21 cellular contexts compared by ENCODE assay signal in genomic region chr9:18778846-18779245, GRCh38.
DNase-seq lines count a peak whose midpoint lies in the region; ATAC-seq, FAIRE-seq and TF ChIP-seq lines count a peak whose summit lies in the region.
"Had no signal": no experiment of that assay in that cellular context is flagged by ENCODE, and none has a peak within 500 bp of the region (broad histone marks: within the 10 kb centered on the region; RNA-seq: fewer than 3 reads in every experiment).

No MANE protein-coding gene starts in this region.

- peak; percentile 10 for DNase-seq in NCI-H2227 (lab: John Stamatoyannopoulos, UW; ENCODE audit: unreplicated experiment)
- DNase-seq in cardiac fibroblast (ENCODE audit: low read depth in 2 of 2): peak; percentile 22 to 23
- DNase-seq in renal cortical epithelial cell (ENCODE audit: low read depth): peak; percentile 37
- DNase-seq in PC-3: no peak
- no peak for DNase-seq in esophagus squamous epithelium (lab: John Stamatoyannopoulos, UW)
- DNase-seq: CD4-positive, CD25-positive, alpha-beta regulatory T cell; DMS53; GM23248; H9; KBM-7; MV-4-11; NCI-H2029; NCI-H345; NCI-H510A treated with DMSO at 0.1 percent for 48 hours had no signal

- intact Hi-C loops in PC-3 (cut with micrococcal nuclease) (no loop called here), esophagus squamous epithelium (cut with DNase I) (no loop called here)

- CTCF ChIA-PET in PC-3 (lab: Charles Lee): no interaction called here

- TF ChIP-seq CTCF in cardiac fibroblast (IDR thresholded peaks at IDR 0.05; ENCODE audit: low read depth, low read length) (no peak), PC-3 (conservative IDR thresholded peaks at IDR 0.05; ENCODE audit: low read depth, low read length) (no peak), esophagus squamous epithelium (IDR thresholded peaks at IDR 0.05) (no peak)

- H3K4me3 ChIP-seq in cardiac fibroblast (replicated peaks in 1 of 2; ENCODE audit: low read depth in 2 of 2, low read length in 2 of 2) (no peak overlapping the region), PC-3 (ENCODE audit: low read length) (no peak overlapping the region), esophagus squamous epithelium (no peak overlapping the region)
- H3K4me3 ChIP-seq: BLaER1, GM23248 had no signal

- no peaks in the 10 kb centered on the region for H3F3A ChIP-seq in PC-3 (ENCODE audit: low read length, unreplicated experiment)

- H3K9me2 ChIP-seq in PC-3 (replicated peaks; ENCODE audit: low read length): no peaks in the 10 kb centered on the region

- H3K9ac ChIP-seq in PC-3 (ENCODE audit: low read length): no peak overlapping the region
- H3K9ac ChIP-seq: BLaER1, GM23248 had no signal

- no TSS peak for BruUV-seq in PC-3 (replicated peaks; lab: Mats Ljungman, UMichigan)

- H3K9me3 ChIP-seq in PC-3 (ENCODE audit: low read length): no peaks in the 10 kb centered on the region
- H3K9me3 ChIP-seq in esophagus squamous epithelium: no peaks in the 10 kb centered on the region

- 71 to 73% methylated on average over 2 of the region's 2 CpGs for WGBS in esophagus squamous epithelium, 2 donors

- H3K27ac ChIP-seq in PC-3 (ENCODE audit: low read length): no peak overlapping the region
- no peak overlapping the region for H3K27ac ChIP-seq in esophagus squamous epithelium
- H3K27ac ChIP-seq: BLaER1, GM23248 had no signal

- H3K4me1 ChIP-seq in PC-3 (ENCODE audit: insufficient read depth, low read length): no peaks in the 10 kb centered on the region
- no peaks in the 10 kb centered on the region for H3K4me1 ChIP-seq in esophagus squamous epithelium
- H3K4me1 ChIP-seq: BLaER1 had no signal

- POLR2A ChIA-PET in PC-3 (lab: Charles Lee; ENCODE audit: unreplicated experiment): no interaction called here

- no peak overlapping the region for H3K4me2 ChIP-seq in PC-3 (ENCODE audit: low read length)
- H3K4me2 ChIP-seq: BLaER1 had no signal

- ATAC-seq in PC-3 (no peak), HG03354 (IDR thresholded peaks at IDR 0.05; ENCODE audit: poor library complexity, severe bottlenecking, unreplicated experiment) (no peak)

- H2AFZ ChIP-seq in PC-3 (ENCODE audit: low read length): no peak overlapping the region
- H2AFZ ChIP-seq: GM23248 had no signal

- H3K27me3 ChIP-seq in PC-3 (ENCODE audit: low read length): no peaks in the 10 kb centered on the region
- H3K27me3 ChIP-seq in esophagus squamous epithelium: no peaks in the 10 kb centered on the region
- H3K27me3 ChIP-seq: BLaER1 had no signal

- H3K79me2 ChIP-seq in PC-3 (ENCODE audit: low read length): no peaks in the 10 kb centered on the region

- H3K36me3 ChIP-seq in PC-3 (ENCODE audit: low read depth, low read length) (no peaks in the 10 kb centered on the region), esophagus squamous epithelium (peaks cover 0 to 16% (median 0%) of the 10 kb centered on the region in 3 donors)
- H3K36me3 ChIP-seq: BLaER1 had no signal

- TF ChIP-seq POLR2A in esophagus squamous epithelium (IDR thresholded peaks at IDR 0.05): no peak

- H4K20me1 ChIP-seq in PC-3 (ENCODE audit: low read length): no peaks in the 10 kb centered on the region
- H4K20me1 ChIP-seq: BLaER1 had no signal

- FAIRE-seq in islet of Langerhans (lab: Jason Lieb, UNC): peak; percentile 33
- FAIRE-seq: A204.1, D721Med, G401.6, HTR-8/SVneo had no signal

Comparison
In these comparisons a context has a peak if more than half of its experiments do, and no peak if none do; other contexts are left out.
1. DNase-seq: peak in NCI-H2227 (single experiment), cardiac fibroblast (2 of 2) and renal cortical epithelial cell (single experiment); none in PC-3 (single experiment) and esophagus squamous epithelium (single experiment).